15 cellular contexts compared by ENCODE assay signal in genomic region chr2:196165016-196165415, GRCh38. TPM values are rescaled to one million over a fixed set of nuclear protein-coding genes. Genes with fewer than 3 reads are reported as not detected.
A peak's percentile ranks its signal among the peaks of the same experiment; 100 is the strongest.
DNase-seq lines count a peak whose midpoint lies in the region; ATAC-seq and TF ChIP-seq lines count a peak whose summit lies in the region.
"Had no signal": no experiment of that assay in that cellular context is flagged by ENCODE, and none has a peak within 500 bp of the region (broad histone marks: within the 10 kb centered on the region; RNA-seq: fewer than 3 reads in every experiment).

No MANE protein-coding gene starts in this region.

- H3K27ac ChIP-seq in SU-DHL-6 (ENCODE audit: low read depth, low read length), result peak overlapping the region; percentile 86
- no peak overlapping the region for H3K27ac ChIP-seq in mesendoderm (ENCODE audit: low read depth, low read length)
- H3K27ac ChIP-seq in upper lobe of right lung, result no peak overlapping the region
- H3K27ac ChIP-seq: left lung had no signal

- H3K4me3 Mint-ChIP-seq in activated naive CD4-positive, alpha-beta T cell treated with anti-CD3 and anti-CD28 coated beads, Interleukin-2, amount 50 U/mL, for 24 hours, result peak overlapping the region; percentile 89

- intact Hi-C loops in upper lobe of right lung (cut with DNase I), result no loop called here

- H3K4me1 Mint-ChIP-seq in activated naive CD4-positive, alpha-beta T cell treated with anti-CD3 and anti-CD28 coated beads, Interleukin-2, amount 50 U/mL, for 24 hours, result peaks cover 60% of the 10 kb centered on the region

- no peak overlapping the region for H2BK5ac ChIP-seq in mesendoderm (ENCODE audit: low read length)

- no peaks in the 10 kb centered on the region for H3K27me3 Mint-ChIP-seq in activated naive CD4-positive, alpha-beta T cell treated with anti-CD3 and anti-CD28 coated beads, Interleukin-2, amount 50 U/mL, for 24 hours

- peaks cover 2% of the 10 kb centered on the region for H3K4me1 ChIP-seq in mesendoderm (ENCODE audit: control insufficient read depth, low read depth, low read length)
- peaks cover 30% of the 10 kb centered on the region for H3K4me1 ChIP-seq in upper lobe of right lung

- H3K9me3 ChIP-seq in SU-DHL-6 (ENCODE audit: insufficient read depth, low read length), result no peaks in the 10 kb centered on the region
- no peaks in the 10 kb centered on the region for H3K9me3 ChIP-seq in upper lobe of right lung
- H3K9me3 ChIP-seq: heart right ventricle, left lung had no signal

- H3K4me3 ChIP-seq in SU-DHL-6 (ENCODE audit: insufficient read depth, low read length, poor library complexity, severe bottlenecking) (peak overlapping the region; percentile 98), mesendoderm (ENCODE audit: low read length) (no peak overlapping the region), upper lobe of right lung (peak overlapping the region; percentile 0)
- H3K4me3 ChIP-seq: left lung had no signal

- H2BK15ac ChIP-seq in mesendoderm (replicated peaks; ENCODE audit: low read depth), result no peak overlapping the region

- no peak overlapping the region for H3K56ac ChIP-seq in mesendoderm (ENCODE audit: low read length)

- H3F3A ChIP-seq in SU-DHL-6 (ENCODE audit: insufficient read depth), result peaks cover 81% of the 10 kb centered on the region

- DNase-seq in activated naive CD4-positive, alpha-beta T cell treated with Interleukin-2 at 50 U/mL for 16 hours, result no peak
- DNase-seq in mesendoderm, result no peak
- no peak for DNase-seq in upper lobe of right lung
- DNase-seq in OCI-M2 (lab: John Stamatoyannopoulos, UW; ENCODE audit: unreplicated experiment), result no peak
- DNase-seq: central memory CD4-positive, alpha-beta T cell; heart right ventricle; Kasumi-1; left lung; NCI-H2081 treated with DMSO at 0.1 percent for 48 hours; occipital lobe; T1000 had no signal

- H4K20me1 ChIP-seq in SU-DHL-6 (ENCODE audit: low read depth, low read length), result peaks cover 51% of the 10 kb centered on the region

- no peak overlapping the region for H3K4ac ChIP-seq in mesendoderm (ENCODE audit: low read depth, low read length)

- H3K9ac ChIP-seq in SU-DHL-6 (ENCODE audit: low read length) (peak overlapping the region; percentile 44), mesendoderm (ENCODE audit: low read length) (no peak overlapping the region)

- H3K4me2 ChIP-seq in SU-DHL-6 (ENCODE audit: low read depth, low read length, poor library complexity, severe bottlenecking) (peak overlapping the region; percentile 99), mesendoderm (ENCODE audit: low read length) (no peak overlapping the region)

- no peak overlapping the region for H4K5ac ChIP-seq in mesendoderm (ENCODE audit: low read length)

- H2AK5ac ChIP-seq in mesendoderm (ENCODE audit: low read length), result no peak overlapping the region

- peaks cover 11% of the 10 kb centered on the region for H3K79me1 ChIP-seq in mesendoderm (ENCODE audit: low read length)

- H2AFZ ChIP-seq in SU-DHL-6 (ENCODE audit: low read depth, low read length, severe bottlenecking), result no peak overlapping the region

- peak overlapping the region; percentile 99 for H3K27ac Mint-ChIP-seq in activated naive CD4-positive, alpha-beta T cell treated with anti-CD3 and anti-CD28 coated beads, Interleukin-2, amount 50 U/mL, for 24 hours

- H3K36me3 ChIP-seq in SU-DHL-6 (ENCODE audit: low read length) (peaks cover 59% of the 10 kb centered on the region), mesendoderm (ENCODE audit: control insufficient read depth, insufficient read depth, low read length) (no peaks in the 10 kb centered on the region), upper lobe of right lung (peaks cover 20% of the 10 kb centered on the region)

- H3K18ac ChIP-seq in mesendoderm (ENCODE audit: low read length), result peak overlapping the region; percentile 75

- H2BK120ac ChIP-seq in mesendoderm (ENCODE audit: low read depth, low read length), result no peak overlapping the region

- no peak overlapping the region for H3K23ac ChIP-seq in mesendoderm (ENCODE audit: low read length)

- no peaks in the 10 kb centered on the region for H3K27me3 ChIP-seq in SU-DHL-6 (ENCODE audit: low read length)
- H3K27me3 ChIP-seq in mesendoderm (ENCODE audit: insufficient read depth, low read length, poor library complexity), result no peaks in the 10 kb centered on the region
- no peaks in the 10 kb centered on the region for H3K27me3 ChIP-seq in upper lobe of right lung
- H3K27me3 ChIP-seq: heart right ventricle, left lung had no signal

- H3K9me2 ChIP-seq in SU-DHL-6 (replicated peaks; ENCODE audit: insufficient read depth, low read length), result no peaks in the 10 kb centered on the region

- H3K79me2 ChIP-seq in SU-DHL-6 (ENCODE audit: insufficient read depth, low read length) (peaks cover 100% of the 10 kb centered on the region), mesendoderm (ENCODE audit: control insufficient read depth, insufficient read depth, low read length) (peaks cover 21% of the 10 kb centered on the region)

- H3K9me3 Mint-ChIP-seq in activated naive CD4-positive, alpha-beta T cell treated with anti-CD3 and anti-CD28 coated beads, Interleukin-2, amount 50 U/mL, for 24 hours, result no peaks in the 10 kb centered on the region

- TF ChIP-seq CTCF in SU-DHL-6 (IDR thresholded peaks at IDR 0.05; ENCODE audit: insufficient read depth, low read length, poor library complexity, severe bottlenecking) (no peak), upper lobe of right lung (IDR thresholded peaks at IDR 0.05) (no peak)

- no peak overlapping the region for H4K8ac ChIP-seq in mesendoderm (ENCODE audit: low read depth, low read length)

- peaks cover 45% of the 10 kb centered on the region for H3K36me3 Mint-ChIP-seq in activated naive CD4-positive, alpha-beta T cell treated with anti-CD3 and anti-CD28 coated beads, Interleukin-2, amount 50 U/mL, for 24 hours

- no CpG with 5 or more reads among the region's 4 CpGs for WGBS in mesendoderm (ENCODE audit: extremely low coverage, insufficient coverage, low lambda C conversion rate)

- ATAC-seq in upper lobe of right lung (no peak), GM18873 (IDR thresholded peaks at IDR 0.05; ENCODE audit: low FRiP score, unreplicated experiment) (no peak), HG03039 (IDR thresholded peaks at IDR 0.05; ENCODE audit: unreplicated experiment) (no peak)
- ATAC-seq: heart right ventricle, left lung had no signal

RNA-seq across cellular contexts. Expression of gene STK17B, which starts 6.4 kb away (rescaled TPM):
- 5.2 TPM for polyA plus RNA-seq in mesendoderm (2013, experiment 1 of 2)
- 5.8 TPM for polyA plus RNA-seq in mesendoderm (2013, experiment 2 of 2)
- total RNA-seq in upper lobe of right lung, result 66.9 TPM
